10 cellular contexts compared by ENCODE assay signal in the genomic region with DNA sequence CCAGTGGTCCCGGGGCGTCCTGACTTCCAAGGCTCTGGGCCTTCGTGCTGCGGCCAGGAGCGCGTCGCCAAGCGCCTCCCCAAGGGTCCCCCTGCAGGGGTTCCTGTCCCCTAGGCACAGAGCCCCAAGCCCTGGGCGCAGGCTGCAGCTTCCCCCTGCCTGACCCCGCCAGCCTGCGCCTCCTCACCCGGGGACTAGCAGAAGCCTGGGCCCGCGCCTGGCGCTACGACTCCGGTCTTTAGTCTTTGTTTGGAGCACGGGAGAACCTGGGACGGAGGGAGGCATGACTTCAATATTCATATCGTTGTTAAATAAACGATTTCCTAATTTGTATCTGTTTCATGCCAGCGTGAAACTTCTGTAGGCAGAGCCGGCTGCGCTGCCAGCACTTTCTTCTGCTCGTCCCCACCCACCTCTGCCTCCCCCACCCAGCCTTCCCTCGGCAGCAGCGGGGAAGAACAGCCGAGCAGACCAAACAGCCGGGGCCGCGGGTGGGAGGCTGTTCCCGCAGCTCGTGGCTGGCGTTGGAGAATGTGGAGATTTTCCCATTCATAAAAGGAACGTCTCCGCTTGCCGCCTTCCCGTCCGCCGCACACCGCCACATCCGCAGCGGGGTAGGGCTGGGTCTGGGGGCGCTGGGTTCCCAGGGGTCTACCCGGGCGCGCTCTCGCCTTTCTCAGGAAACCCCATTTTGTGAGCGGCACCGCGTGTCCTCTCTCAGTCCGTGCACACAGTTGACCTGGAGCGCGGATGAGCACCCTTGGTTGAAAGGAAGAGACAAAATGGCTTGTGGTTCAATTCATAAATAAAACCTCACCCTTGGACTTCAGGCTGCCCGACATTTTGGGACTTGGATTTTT. TPM values are rescaled to one million over a fixed set of nuclear protein-coding genes. Genes with fewer than 3 reads are reported as not detected.
DNase-seq lines count a peak whose midpoint lies in the region; ATAC-seq and TF ChIP-seq lines count a peak whose summit lies in the region.
"Had no signal": no experiment of that assay in that cellular context is flagged by ENCODE, and none has a peak within 500 bp of the region (broad histone marks: within the 10 kb centered on the region; RNA-seq: fewer than 3 reads in every experiment).

No MANE protein-coding gene starts in this region.

- no peaks in the 10 kb centered on the region for H3K4me1 ChIP-seq in CD8-positive, alpha-beta memory T cell (ENCODE audit: insufficient read depth, low read length)

- H3K36me3 ChIP-seq in CD8-positive, alpha-beta memory T cell (ENCODE audit: insufficient read depth, low read length): no peaks in the 10 kb centered on the region
- H3K36me3 ChIP-seq in WERI-Rb-1: no peaks in the 10 kb centered on the region

- H3K4me3 Mint-ChIP-seq in Calu3 (ENCODE audit: low read depth, unreplicated experiment): peak overlapping the region; percentile 59
- H3K4me3 Mint-ChIP-seq in glutamatergic neuron (ENCODE audit: unreplicated experiment): peak overlapping the region; percentile 81
- H3K4me3 Mint-ChIP-seq in CD8-positive, alpha-beta memory T cell: peak overlapping the region in 2 of 7 donors; percentile 14 to 77

- CTCF ChIA-PET in Calu3 (lab: Charles Lee): interaction anchor here (1.1 to 1.3 kb wide), 2 partner anchors 32 to 34 kb away, joined by 3 to 5 read pairs; no protein-coding TSS in a partner anchor
- CTCF ChIA-PET in CD8-positive, alpha-beta memory T cell (lab: Charles Lee): no interaction called here

- H3K27ac ChIP-seq in CD8-positive, alpha-beta memory T cell (ENCODE audit: low read depth, low read length): no peak overlapping the region
- no peak overlapping the region for H3K27ac ChIP-seq in WERI-Rb-1

- DNase-seq in Calu3: no peak
- peak; percentile 64 for DNase-seq in NCI-H146 (lab: John Stamatoyannopoulos, UW)
- peak; percentile 45 for DNase-seq in glutamatergic neuron
- DNase-seq in occipital lobe (lab: John Stamatoyannopoulos, UW): peak; percentile 47
- no peak for DNase-seq in CD8-positive, alpha-beta memory T cell
- no peak for DNase-seq in WERI-Rb-1
- DNase-seq in cerebellar cortex (ENCODE audit: low spot score): no peak
- DNase-seq: activated CD4-positive, alpha-beta T cell treated with anti-CD3 and anti-CD28 coated beads for 4 hours had no signal

- TF ChIP-seq CTCF in Calu3 (IDR thresholded peaks at IDR 0.05; ENCODE audit: unreplicated experiment) (no peak), glutamatergic neuron (IDR thresholded peaks at IDR 0.05; ENCODE audit: partially characterized antibody, unreplicated experiment) (no peak), WERI-Rb-1 (IDR thresholded peaks at IDR 0.05; ENCODE audit: low read depth, low read length) (no peak)

- no peak overlapping the region for H3K4me3 ChIP-seq in CD8-positive, alpha-beta memory T cell (ENCODE audit: low read length)
- H3K4me3 ChIP-seq in WERI-Rb-1 (ENCODE audit: low read depth, low read length): no peak overlapping the region
- H3K4me3 ChIP-seq: body of pancreas had no signal

- ATAC-seq in HG03342 (IDR thresholded peaks at IDR 0.05; ENCODE audit: unreplicated experiment): no peak

- H3K27me3 Mint-ChIP-seq in Calu3 (ENCODE audit: unreplicated experiment): peaks cover 78% of the 10 kb centered on the region
- H3K27me3 Mint-ChIP-seq in glutamatergic neuron (ENCODE audit: unreplicated experiment): peaks cover 13% of the 10 kb centered on the region
- peaks cover 50 to 73% of the 10 kb centered on the region in 2 donors for H3K27me3 Mint-ChIP-seq in CD8-positive, alpha-beta memory T cell

- H3K27ac Mint-ChIP-seq in Calu3 (ENCODE audit: unreplicated experiment) (no peak overlapping the region), glutamatergic neuron (ENCODE audit: unreplicated experiment) (no peak overlapping the region)
- no peak overlapping the region for H3K27ac Mint-ChIP-seq in CD8-positive, alpha-beta memory T cell

- H3K36me3 Mint-ChIP-seq in Calu3 (ENCODE audit: insufficient read depth, unreplicated experiment) (no peaks in the 10 kb centered on the region), glutamatergic neuron (ENCODE audit: unreplicated experiment) (no peaks in the 10 kb centered on the region)
- no peaks in the 10 kb centered on the region for H3K36me3 Mint-ChIP-seq in CD8-positive, alpha-beta memory T cell

- no TSS peak for BruUV-seq in Calu3 (replicated peaks; lab: Mats Ljungman, UMichigan)

- intact Hi-C loops in Calu3 (cut with micrococcal nuclease; ENCODE audit: unreplicated experiment): no loop called here

- no peaks in the 10 kb centered on the region for H3K9me3 ChIP-seq in CD8-positive, alpha-beta memory T cell (ENCODE audit: low read length)
- H3K9me3 ChIP-seq in WERI-Rb-1 (ENCODE audit: severe bottlenecking): peaks cover 4% of the 10 kb centered on the region
- H3K9me3 ChIP-seq: body of pancreas had no signal

- POLR2A ChIA-PET in CD8-positive, alpha-beta memory T cell (lab: Charles Lee): no interaction called here

- no peaks in the 10 kb centered on the region for H3K4me1 Mint-ChIP-seq in Calu3 (ENCODE audit: low read depth, unreplicated experiment)
- H3K4me1 Mint-ChIP-seq in glutamatergic neuron (ENCODE audit: low read depth, unreplicated experiment): no peaks in the 10 kb centered on the region
- H3K4me1 Mint-ChIP-seq in CD8-positive, alpha-beta memory T cell: peaks cover 0 to 20% (median 0%) of the 10 kb centered on the region in 3 donors

- peaks cover 20% of the 10 kb centered on the region for H3K27me3 ChIP-seq in CD8-positive, alpha-beta memory T cell (ENCODE audit: insufficient read depth, low read length, poor library complexity, severe bottlenecking)
- H3K27me3 ChIP-seq in WERI-Rb-1 (ENCODE audit: insufficient read depth, low read depth, severe bottlenecking): peaks cover 14% of the 10 kb centered on the region

- H3K9me3 Mint-ChIP-seq in Calu3 (ENCODE audit: low read depth, unreplicated experiment): no peaks in the 10 kb centered on the region
- H3K9me3 Mint-ChIP-seq in glutamatergic neuron (ENCODE audit: unreplicated experiment): peaks cover 4% of the 10 kb centered on the region
- H3K9me3 Mint-ChIP-seq in CD8-positive, alpha-beta memory T cell: peaks cover 0 to 2% (median 0%) of the 10 kb centered on the region in 5 donors

RNA-seq across cellular contexts. Expression of a gene that starts 0.8 kb away (rescaled TPM):
- 0.09 and 0.15 TPM in 2 replicates for total RNA-seq in Calu3 (2022)
- total RNA-seq in glutamatergic neuron (ENCODE audit: unreplicated experiment): 3.9 TPM
- 44.9 TPM for total RNA-seq in occipital lobe
- total RNA-seq in CD8-positive, alpha-beta memory T cell: not detected
- not detected for polyA plus RNA-seq in CD8-positive, alpha-beta memory T cell

Comparison
In these comparisons a context has a peak if more than half of its experiments do, and no peak if none do; other contexts are left out.
1. DNase-seq: peak in NCI-H146 (single experiment), glutamatergic neuron (single experiment) and occipital lobe (single experiment); none in Calu3 (single experiment), CD8-positive, alpha-beta memory T cell (0 of 5), WERI-Rb-1 (single experiment) and cerebellar cortex (single experiment).